19 cellular contexts compared by ENCODE assay signal in the genomic region with DNA sequence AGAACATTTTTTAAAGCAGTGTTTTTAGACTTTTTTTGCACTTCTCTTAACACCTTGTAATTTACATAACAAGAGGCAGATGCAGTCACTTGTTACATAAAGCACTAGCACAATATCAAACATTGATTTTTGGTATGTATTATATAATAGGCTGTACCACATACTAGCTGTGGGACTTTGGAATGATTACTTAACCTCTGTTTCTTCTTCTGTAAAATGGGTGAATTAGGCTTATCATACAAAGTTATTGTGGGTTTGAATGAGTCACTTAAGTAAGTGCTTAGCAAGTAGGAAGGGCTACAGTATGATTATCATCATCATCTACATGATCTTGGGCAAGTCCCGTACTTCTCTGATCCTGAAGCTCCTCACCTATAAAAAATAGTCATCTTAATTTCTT. TPM values are rescaled to one million over a fixed set of nuclear protein-coding genes. Genes with fewer than 3 reads are reported as not detected.
"Had no signal": no experiment of that assay in that cellular context is flagged by ENCODE, and none has a peak within 500 bp of the region (broad histone marks: within the 10 kb centered on the region; RNA-seq: fewer than 3 reads in every experiment).

No MANE protein-coding gene starts in this region.

- H3K4me3 Mint-ChIP-seq: stimulated activated naive CD8-positive, alpha-beta T cell treated with anti-CD3 and anti-CD28 coated beads, Interleukin-15, Interleukin-2, amounts not matched to agents 100 ng/mL and 50 ng/mL, for 24 hours; T-helper 2 cell treated with Interferon-gamma antibody and Interleukin-4, amounts not matched to agents 5 μg/mL and 100 μg/mL, for 36 hours had no signal

- H3K36me3 ChIP-seq: adrenal gland, esophagus muscularis mucosa, neural progenitor cell had no signal

- H3K27me3 ChIP-seq: adrenal gland, body of pancreas, esophagus muscularis mucosa, neural progenitor cell, testis had no signal

- H3K36me3 Mint-ChIP-seq: neural progenitor cell had no signal

- H3K4me1 ChIP-seq: adrenal gland, esophagus muscularis mucosa, neural progenitor cell, testis had no signal

- H3K9ac ChIP-seq: neural progenitor cell had no signal

- H3K27ac Mint-ChIP-seq: stimulated activated naive CD8-positive, alpha-beta T cell treated with anti-CD3 and anti-CD28 coated beads, Interleukin-15, Interleukin-2, amounts not matched to agents 100 ng/mL and 50 ng/mL, for 24 hours; T-helper 2 cell treated with Interferon-gamma antibody and Interleukin-4, amounts not matched to agents 5 μg/mL and 100 μg/mL, for 36 hours had no signal

- H3K4me3 ChIP-seq: adrenal gland, body of pancreas, esophagus muscularis mucosa, neural progenitor cell, testis had no signal

- H3K9me3 ChIP-seq: adrenal gland, body of pancreas, esophagus muscularis mucosa, testis had no signal

- H3K27ac ChIP-seq: adrenal gland, body of pancreas, esophagus muscularis mucosa, neural progenitor cell, testis had no signal

- ATAC-seq: activated CD4-positive, CD25-positive, alpha-beta regulatory T cell treated with anti-CD3 and anti-CD28 coated beads, Interleukin-2, amount 50 U/mL, for 24 hours had no signal

- DNase-seq: activated naive CD4-positive, alpha-beta T cell treated with anti-CD3 and anti-CD28 coated beads, Interleukin-2, amount 50 U/mL, for 16 hours; adrenal gland; cerebellar nuclear complex; glutamatergic neuron; islet precursor cell; stimulated activated CD4-positive, alpha-beta T cell treated with anti-CD3 and anti-CD28 coated beads, Interleukin-15, amount 100 ng/mL, for 24 hours; stimulated activated CD4-positive, alpha-beta T cell treated with anti-CD3 and anti-CD28 coated beads, Interleukin-4, amount 100 ng/mL, for 24 hours; testis had no signal

- H3K9me3 Mint-ChIP-seq: neural progenitor cell; stimulated activated naive CD8-positive, alpha-beta T cell treated with anti-CD3 and anti-CD28 coated beads, Interleukin-15, Interleukin-2, amounts not matched to agents 100 ng/mL and 50 ng/mL, for 24 hours; T-helper 2 cell treated with Interferon-gamma antibody and Interleukin-4, amounts not matched to agents 5 μg/mL and 100 μg/mL, for 36 hours had no signal

RNA-seq across cellular contexts. Expression of a gene that starts 2.1 kb away (rescaled TPM):
- total RNA-seq: dermis blood vessel endothelial cell, esophagus muscularis mucosa, fibroblast of villous mesenchyme, liver, mesenteric fat pad, myocyte had no signal
